1 cellular context compared by ENCODE assay signal in genomic region chr16:24939738-24940137, GRCh38.
TF ChIP-seq lines count a peak whose summit lies in the region.

No MANE protein-coding gene starts in this region.

TF ChIP-seq in HepG2, 621 proteins besides CTCF, POLR2A, EP300 and RAD21 (continued from another document):
- TF ChIP-seq BORCS8-MEF2B (CRISPR knock-in tag; IDR thresholded peaks at IDR 0.05) (no peak), ZNF570 (CRISPR knock-in tag; IDR thresholded peaks at IDR 0.05; ENCODE audit: borderline replicate concordance) (no peak), ATM (IDR thresholded peaks at IDR 0.05; ENCODE audit: borderline replicate concordance) (no peak), ETV5 (CRISPR knock-in tag; IDR thresholded peaks at IDR 0.05; ENCODE audit: borderline replicate concordance) (no peak)
